7 cellular contexts compared by ENCODE assay signal in the genomic region with DNA sequence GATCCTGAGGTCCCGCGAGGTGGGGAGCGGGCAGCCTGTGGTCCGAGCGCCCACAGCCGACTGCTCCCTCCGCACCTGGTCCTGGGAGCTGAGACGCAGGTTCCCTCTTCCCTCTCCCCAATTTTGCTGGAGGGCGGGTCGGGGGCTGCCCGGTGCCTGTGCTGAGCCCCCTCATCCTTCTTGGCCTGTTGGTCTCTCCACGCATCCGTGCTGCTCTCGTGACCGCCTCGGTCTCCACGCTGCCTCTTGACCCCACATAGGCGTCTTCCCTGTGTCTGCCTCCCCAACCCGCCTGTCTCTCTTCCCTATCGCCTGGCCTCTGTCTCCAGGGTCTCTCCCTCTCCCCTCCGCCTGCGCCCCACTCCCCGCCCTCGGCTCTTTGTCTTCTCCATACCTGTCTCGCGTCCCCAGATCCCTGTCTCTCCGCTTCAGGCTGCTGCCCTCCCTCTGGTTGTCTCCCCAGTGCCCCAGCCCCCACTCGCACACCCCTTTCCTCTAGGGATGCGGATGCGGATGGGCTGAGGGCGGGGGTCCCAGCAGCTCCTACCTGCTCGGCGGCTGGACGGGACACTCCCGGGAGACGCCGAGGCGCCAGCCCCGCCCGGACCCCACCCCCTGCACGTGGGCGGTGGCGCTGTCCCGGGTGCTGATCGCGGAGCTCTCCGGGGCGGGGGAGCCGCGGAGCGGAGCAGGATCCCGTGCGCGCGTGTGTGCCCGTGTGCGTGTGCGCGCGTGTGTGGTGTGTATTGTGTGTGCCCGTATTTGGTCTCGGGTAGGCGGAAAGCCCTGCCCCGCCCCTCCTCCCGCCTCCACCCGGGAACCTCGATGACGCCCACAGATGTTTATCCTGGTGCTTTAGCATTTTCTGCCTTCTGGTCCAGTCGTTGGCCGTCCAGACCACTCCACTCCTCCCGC. TPM values are rescaled to one million over a fixed set of nuclear protein-coding genes. Genes with fewer than 3 reads are reported as not detected.
A peak's percentile ranks its signal among the peaks of the same experiment; 100 is the strongest.
DNase-seq lines count a peak whose midpoint lies in the region; ATAC-seq and TF ChIP-seq lines count a peak whose summit lies in the region.

A gene (minus strand): TSS at position 720 of the 915 bp plus-strand sequence. CDS start 1,248 bp downstream, outside the sequence.

- H3K4me1 ChIP-seq in upper lobe of right lung, result peaks cover 7% of the 10 kb centered on the region

- H3K9me3 ChIP-seq in upper lobe of right lung, result no peaks in the 10 kb centered on the region

- no peak for TF ChIP-seq CTCF in GM20000 (IDR thresholded peaks at IDR 0.05; ENCODE audit: extremely low read depth, missing control alignments)
- TF ChIP-seq CTCF in upper lobe of right lung (IDR thresholded peaks at IDR 0.05), result no peak

- intact Hi-C loops in upper lobe of right lung (cut with DNase I), result no loop called here

- ATAC-seq in esophagus mucosa (peak; percentile 77), upper lobe of right lung (peak; percentile 79)

- peaks cover 90% of the 10 kb centered on the region for H3K27me3 ChIP-seq in upper lobe of right lung

- H3K4me3 ChIP-seq in upper lobe of right lung, result peak within 1 kb of the TSS; percentile 26

- no peak within 1 kb of the TSS for H3K27ac ChIP-seq in upper lobe of right lung

- DNase-seq in GM20000 (ENCODE audit: low spot score) (peak; percentile 86), NCI-H2171 treated with DMSO at 0.1 percent for 48 hours (lab: John Stamatoyannopoulos, UW) (peak; percentile 33), nucleus accumbens (lab: John Stamatoyannopoulos, UW) (peak in 39 of 56 donors; percentile 5 to 72 (median 37)), upper lobe of right lung (no peak), DMS114 treated with DMSO at 0.1 percent for 48 hours (lab: John Stamatoyannopoulos, UW; ENCODE audit: unreplicated experiment) (no peak)
- peak; percentile 74 for DNase-seq in activated T-cell treated with anti-CD3 and anti-CD28 coated beads, Interleukin-2, amount 50 U/mL, for 1 hour

- H3K36me3 ChIP-seq in upper lobe of right lung, result no peaks in the 10 kb centered on the region

RNA-seq across cellular contexts. Expression of the gene that starts here (rescaled TPM):
- total RNA-seq in esophagus mucosa, result not detected
- not detected for total RNA-seq in upper lobe of right lung

Comparison
In these comparisons a context has a peak if more than half of its experiments do, and no peak if none do; other contexts are left out.
1. Peak in ATAC-seq in esophagus mucosa; RNA of the gene not detected or under 1 TPM.
2. Peak in ATAC-seq and H3K4me3 ChIP-seq in upper lobe of right lung; RNA of the gene not detected or under 1 TPM.
3. DNase-seq: peak in GM20000 (single experiment), NCI-H2171 treated with DMSO at 0.1 percent for 48 hours (single experiment), activated T-cell treated with anti-CD3 and anti-CD28 coated beads, Interleukin-2, amount 50 U/mL, for 1 hour (single experiment) and nucleus accumbens (39 of 56); none in upper lobe of right lung (single experiment) and DMS114 treated with DMSO at 0.1 percent for 48 hours (single experiment).